Comparison of ENCODE assay signal across 23 cellular contexts in genomic region chr10:131912620-131913019, GRCh38. TPM values are rescaled to one million over a fixed set of nuclear protein-coding genes. Genes with fewer than 3 reads are reported as not detected.
DNase-seq lines count a peak whose midpoint lies in the region; ATAC-seq, FAIRE-seq and TF ChIP-seq lines count a peak whose summit lies in the region.
"Had no signal": no experiment of that assay in that cellular context is flagged by ENCODE, and none has a peak within 500 bp of the region (broad histone marks: within the 10 kb centered on the region; RNA-seq: fewer than 3 reads in every experiment).

No MANE protein-coding gene starts in this region.

- H3K79me2 ChIP-seq in HepG2 (ENCODE audit: insufficient read depth, low read length): peaks cover 93% of the 10 kb centered on the region
- peaks cover 90% of the 10 kb centered on the region for H3K79me2 ChIP-seq in K562 (ENCODE audit: control insufficient read depth, insufficient read depth, low read length)

- BruUV-seq in HepG2 (replicated peaks; lab: Mats Ljungman, UMichigan): no TSS peak
- BruUV-seq in K562 (replicated peaks; lab: Mats Ljungman, UMichigan): no TSS peak

- WGBS in HepG2 (ENCODE audit: low lambda C conversion rate): 96% methylated on average over 3 of the region's 3 CpGs
- 92% methylated on average over 2 of the region's 3 CpGs for WGBS in right lobe of liver (ENCODE audit: insufficient coverage, low coverage, low lambda C conversion rate, missing lambda C conversion rate)
- 91% methylated on average over 3 of the region's 3 CpGs for WGBS in K562 (ENCODE audit: insufficient coverage, low coverage, missing lambda C conversion rate)

- H3K4me1 ChIP-seq in HepG2 (ENCODE audit: insufficient read depth, low read length) (peaks cover 29% of the 10 kb centered on the region), right lobe of liver (peaks cover 0 to 15% (median 2%) of the 10 kb centered on the region in 4 donors), K562 (replicated peaks in 1 of 2; ENCODE audit: control insufficient read depth in 2 of 2, insufficient read depth in 2 of 2, low read length in 2 of 2) (peaks cover 9 to 48% of the 10 kb centered on the region in 2 experiments)
- H3K4me1 ChIP-seq: Caco-2 had no signal

- peaks cover 64% of the 10 kb centered on the region for H3K36me3 Mint-ChIP-seq in activated CD4-positive, alpha-beta T cell treated with anti-CD3 and anti-CD28 coated beads for 36 hours (ENCODE audit: low read depth)
- peaks cover 74% of the 10 kb centered on the region for H3K36me3 Mint-ChIP-seq in stimulated activated effector memory CD8-positive, alpha-beta T cell treated with anti-CD3 and anti-CD28 coated beads, Interleukin-12 subunit alpha, Interleukin-12 subunit beta, amount 100 ng/mL, for 72 hours
- peaks cover 9% of the 10 kb centered on the region for H3K36me3 Mint-ChIP-seq in progenitor cell of endocrine pancreas (ENCODE audit: insufficient read depth)

- H3K36me3 ChIP-seq in HepG2 (replicated peaks in 1 of 2; ENCODE audit: control insufficient read depth in 1 of 2, insufficient read depth in 2 of 2, low read length in 2 of 2) (peaks cover 13 to 24% of the 10 kb centered on the region in 2 experiments), right lobe of liver (peaks cover 0 to 3% (median 0%) of the 10 kb centered on the region in 4 donors), K562 (ENCODE audit: control insufficient read depth, insufficient read depth, low read length) (peaks cover 33% of the 10 kb centered on the region)

- no peak for FAIRE-seq in HepG2 (lab: Jason Lieb, UNC)
- FAIRE-seq in K562 (lab: Jason Lieb, UNC): no peak
- FAIRE-seq: G401.6 had no signal

- no peak overlapping the region for H3K4me2 ChIP-seq in HepG2 (ENCODE audit: low read depth, low read length)
- no peak overlapping the region for H3K4me2 ChIP-seq in K562 (ENCODE audit: insufficient read depth, low read length)

- TF ChIP-seq EP300 in HepG2 (IDR thresholded peaks at IDR 0.05; ENCODE audit: low read depth in 2 of 2, low read length in 2 of 2): no peak
- TF ChIP-seq EP300 in HepG2 (CRISPR knock-in tag; IDR thresholded peaks at IDR 0.05; ENCODE audit: borderline replicate concordance): no peak
- TF ChIP-seq EP300 in K562 (IDR thresholded peaks at IDR 0.05; ENCODE audit: low read length): no peak

- H3K9me3 Mint-ChIP-seq in activated CD4-positive, alpha-beta T cell treated with anti-CD3 and anti-CD28 coated beads for 36 hours (ENCODE audit: low read depth): peaks cover 10% of the 10 kb centered on the region
- peaks cover 2% of the 10 kb centered on the region for H3K9me3 Mint-ChIP-seq in stimulated activated effector memory CD8-positive, alpha-beta T cell treated with anti-CD3 and anti-CD28 coated beads, Interleukin-12 subunit alpha, Interleukin-12 subunit beta, amount 100 ng/mL, for 72 hours
- no peaks in the 10 kb centered on the region for H3K9me3 Mint-ChIP-seq in progenitor cell of endocrine pancreas (ENCODE audit: low read depth)
- H3K9me3 Mint-ChIP-seq: CD4-positive, alpha-beta memory T cell had no signal

- peaks cover 80% of the 10 kb centered on the region for H3K4me1 Mint-ChIP-seq in activated CD4-positive, alpha-beta T cell treated with anti-CD3 and anti-CD28 coated beads for 36 hours
- H3K4me1 Mint-ChIP-seq in stimulated activated effector memory CD8-positive, alpha-beta T cell treated with anti-CD3 and anti-CD28 coated beads, Interleukin-12 subunit alpha, Interleukin-12 subunit beta, amount 100 ng/mL, for 72 hours: peaks cover 66% of the 10 kb centered on the region
- peaks cover 15% of the 10 kb centered on the region for H3K4me1 Mint-ChIP-seq in progenitor cell of endocrine pancreas (ENCODE audit: low read depth)

- no peak overlapping the region for H3K4me3 ChIP-seq in HepG2 (replicated peaks in 1 of 3; ENCODE audit: insufficient read depth in 1 of 3, low read depth in 2 of 3, low read length in 3 of 3)
- H3K4me3 ChIP-seq in right lobe of liver: no peak overlapping the region
- H3K4me3 ChIP-seq in K562: no peak overlapping the region

- CTCF ChIA-PET in activated CD4-positive, alpha-beta T cell treated with anti-CD3 and anti-CD28 coated beads for 36 hours (lab: Charles Lee): interaction anchor here (0.6 to 1.6 kb wide), 2 partner anchors 27 to 1626 kb away, joined by 3 read pairs; no protein-coding TSS in a partner anchor
- CTCF ChIA-PET in HepG2 (lab: Yijun Ruan, JAX; ENCODE audit: low intra/inter-chr PET ratio, low total read pairs) (no interaction called here), K562 (lab: Yijun Ruan, JAX; ENCODE audit: low intra/inter-chr PET ratio) (no interaction called here)

- intact Hi-C loops in activated CD4-positive, alpha-beta T cell treated with anti-CD3 and anti-CD28 coated beads for 36 hours (cut with DNase I, micrococcal nuclease): no loop called here
- intact Hi-C loops in HepG2 (cut with micrococcal nuclease; ENCODE audit: unreplicated experiment): no loop called here
- intact Hi-C loops in right lobe of liver (cut with DNase I): no loop called here
- intact Hi-C loops in K562 (cut with micrococcal nuclease): no loop called here

- H3K9me1 ChIP-seq in K562 (ENCODE audit: control insufficient read depth, insufficient read depth, low read length): peaks cover 2% of the 10 kb centered on the region

- H3K27ac ChIP-seq in HepG2 (ENCODE audit: extremely low read length, insufficient read depth, low read length) (no peak overlapping the region), right lobe of liver (no peak overlapping the region), K562 (ENCODE audit: extremely low read depth, low read depth, low read length) (no peak overlapping the region)
- H3K27ac ChIP-seq: 22Rv1 had no signal

- H4K20me1 ChIP-seq in HepG2 (ENCODE audit: insufficient read depth, low read length) (peaks cover 60% of the 10 kb centered on the region), K562 (replicated peaks; ENCODE audit: control insufficient read depth, insufficient read depth, low read length) (peaks cover 13% of the 10 kb centered on the region; the same call in 1 of the 2 replicates)

- H3K9ac ChIP-seq in HepG2 (ENCODE audit: insufficient read depth, low read depth, low read length) (no peak overlapping the region), K562 (ENCODE audit: insufficient read depth in 1 of 2, low read depth in 2 of 2, low read length in 2 of 2) (no peak overlapping the region)

- no peaks in the 10 kb centered on the region for H3K27me3 Mint-ChIP-seq in activated CD4-positive, alpha-beta T cell treated with anti-CD3 and anti-CD28 coated beads for 36 hours
- no peaks in the 10 kb centered on the region for H3K27me3 Mint-ChIP-seq in progenitor cell of endocrine pancreas
- H3K27me3 Mint-ChIP-seq: CD4-positive, alpha-beta memory T cell; IgD-negative memory B cell had no signal

- H2AFZ ChIP-seq in HepG2 (ENCODE audit: low read length) (no peak overlapping the region), K562 (ENCODE audit: low read depth, low read length) (no peak overlapping the region)

- POLR2A ChIA-PET in activated CD4-positive, alpha-beta T cell treated with anti-CD3 and anti-CD28 coated beads for 36 hours (lab: Charles Lee): no interaction called here
- POLR2A ChIA-PET in HepG2 (lab: Yijun Ruan, JAX): interaction anchor here (1.3 kb wide), 1 partner anchor 68 kb away, joined by 3 read pairs; no protein-coding TSS in a partner anchor
- POLR2A ChIA-PET in K562 (lab: Yijun Ruan, JAX): interaction anchor here (1.1 to 9.0 kb wide), 5 partner anchors 8 to 31 kb away, joined by 3 to 100 read pairs (median 5); partner anchors contain the start of gene PPP2R2D

- H3K27ac Mint-ChIP-seq in activated CD4-positive, alpha-beta T cell treated with anti-CD3 and anti-CD28 coated beads for 36 hours: peak overlapping the region; percentile 39
- peak overlapping the region; percentile 12 for H3K27ac Mint-ChIP-seq in stimulated activated effector memory CD8-positive, alpha-beta T cell treated with anti-CD3 and anti-CD28 coated beads, Interleukin-12 subunit alpha, Interleukin-12 subunit beta, amount 100 ng/mL, for 72 hours
- H3K27ac Mint-ChIP-seq in progenitor cell of endocrine pancreas: no peak overlapping the region

- TF ChIP-seq POLR2A in HepG2 (IDR thresholded peaks at IDR 0.05; ENCODE audit: insufficient read depth in 1 of 2, low read depth in 2 of 2, low read length in 2 of 2) (no peak), right lobe of liver (IDR thresholded peaks at IDR 0.05) (no peak), K562 (conservative IDR thresholded peaks at IDR 0.05) (no peak)

- in situ Hi-C loops in HepG2 (cut with HindIII; ENCODE audit: extremely low pct_ligation_motif_present, low pct_unique_long_range_greater_than_20kb): no loop called here
- in situ Hi-C loops in K562 (cut with MboI): no loop called here

- H3K4me3 Mint-ChIP-seq in activated CD4-positive, alpha-beta T cell treated with anti-CD3 and anti-CD28 coated beads for 36 hours: no peak overlapping the region
- H3K4me3 Mint-ChIP-seq in stimulated activated effector memory CD8-positive, alpha-beta T cell treated with anti-CD3 and anti-CD28 coated beads, Interleukin-12 subunit alpha, Interleukin-12 subunit beta, amount 100 ng/mL, for 72 hours: no peak overlapping the region
- H3K4me3 Mint-ChIP-seq in progenitor cell of endocrine pancreas (ENCODE audit: low read depth): no peak overlapping the region

- TF ChIP-seq RAD21 in HepG2 (CRISPR knock-in tag; IDR thresholded peaks at IDR 0.05): no peak
- no peak for TF ChIP-seq RAD21 in K562 (CRISPR knock-in tag; conservative IDR thresholded peaks at IDR 0.05 in 1 of 2, IDR thresholded peaks at IDR 0.05 in 1 of 2)

- TF ChIP-seq CTCF in HepG2 (CRISPR knock-in tag; IDR thresholded peaks at IDR 0.05) (no peak), right lobe of liver (IDR thresholded peaks at IDR 0.05) (no peak), K562 (IDR thresholded peaks at IDR 0.05 in 2 of 3, conservative IDR thresholded peaks at IDR 0.05 in 1 of 3; ENCODE audit: insufficient read depth in 2 of 3, low read depth in 1 of 3, low read length in 3 of 3) (no peak), progenitor cell of endocrine pancreas (IDR thresholded peaks at IDR 0.05; ENCODE audit: unreplicated experiment) (no peak)

- no peak for ATAC-seq in activated CD4-positive, alpha-beta T cell treated with anti-CD3 and anti-CD28 coated beads for 36 hours
- no peak for ATAC-seq in HepG2
- ATAC-seq in right lobe of liver: no peak
- no peak for ATAC-seq in K562
- ATAC-seq in stimulated activated effector memory CD8-positive, alpha-beta T cell treated with anti-CD3 and anti-CD28 coated beads, Interleukin-12 subunit alpha, Interleukin-12 subunit beta, amount 100 ng/mL, for 72 hours: no peak

- DNase-seq in activated CD4-positive, alpha-beta T cell treated with anti-CD3 and anti-CD28 coated beads for 36 hours: no peak
- no peak for DNase-seq in activated CD4-positive, alpha-beta T cell treated with anti-CD3 and anti-CD28 coated beads for 48 hours
- DNase-seq in HepG2 (ENCODE audit: low spot score): no peak
- no peak for DNase-seq in right lobe of liver
- DNase-seq in K562 (ENCODE audit: extremely low read depth in 1 of 4, low spot score in 3 of 4): no peak
- DNase-seq in stimulated activated effector memory CD8-positive, alpha-beta T cell treated with anti-CD3 and anti-CD28 coated beads, Interleukin-12 subunit alpha, Interleukin-12 subunit beta, amount 100 ng/mL, for 72 hours (ENCODE audit: low spot score in 2 of 2): no peak
- no peak for DNase-seq in cerebellar nuclear complex (lab: John Stamatoyannopoulos, UW)
- DNase-seq in progenitor cell of endocrine pancreas (ENCODE audit: low spot score, unreplicated experiment): no peak
- DNase-seq: ACHN; Caco-2; CD4-positive, alpha-beta memory T cell; GOT3; HCEC 1CT; NCI-H1048; NCI-H1417; NCI-H1694; NCI-H2029 treated with DMSO at 0.1 percent for 48 hours; NCI-H526 treated with DMSO at 0.1 percent for 48 hours; RPMI8226; SHP77 had no signal

- H3K27me3 ChIP-seq in HepG2 (ENCODE audit: control insufficient read depth in 1 of 2, insufficient read depth in 2 of 2, low read length in 2 of 2): no peaks in the 10 kb centered on the region
- H3K27me3 ChIP-seq in right lobe of liver: no peaks in the 10 kb centered on the region
- no peaks in the 10 kb centered on the region for H3K27me3 ChIP-seq in K562 (ENCODE audit: control insufficient read depth in 2 of 2, insufficient read depth in 2 of 2, low read length in 2 of 2)

- H3K9me3 ChIP-seq in HepG2 (ENCODE audit: low read length): no peaks in the 10 kb centered on the region
- no peaks in the 10 kb centered on the region for H3K9me3 ChIP-seq in right lobe of liver
- H3K9me3 ChIP-seq in K562 (replicated peaks; ENCODE audit: control insufficient read depth, insufficient read depth, low read depth, low read length): no peaks in the 10 kb centered on the region
- H3K9me3 ChIP-seq: Caco-2 had no signal

RNA-seq across cellular contexts. Expression of gene PPP2R2D, which starts 11.8 kb away (rescaled TPM):
- 10 to 100 TPM; 30.0 to 39.3 TPM for total RNA-seq in activated CD4-positive, alpha-beta T cell treated with anti-CD3 and anti-CD28 coated beads for 36 hours
- 33.2 and 34.4 TPM in 2 replicates for total RNA-seq in HepG2 (2016; rRNA removed; fragmentation: Illumina TruSeq; extraction: Trizol)
- 47.7 and 48.9 TPM in 2 replicates for total RNA-seq in HepG2 (2016; cell fraction: cytosol; rRNA removed; fragmentation: Illumina TruSeq; extraction: Trizol; ENCODE audit: low read depth)
- 31.4 and 33.7 TPM in 2 replicates for total RNA-seq in HepG2 (2016; cell fraction: insoluble cytoplasmic fraction; rRNA removed; fragmentation: Illumina TruSeq; extraction: Trizol)
- total RNA-seq in HepG2 (2016; cell fraction: membrane; rRNA removed; fragmentation: Illumina TruSeq; extraction: Trizol): 86.0 and 86.6 TPM in 2 replicates
- total RNA-seq in HepG2 (2016; cell fraction: nucleus; rRNA removed; fragmentation: Illumina TruSeq; extraction: Trizol): 29.7 and 31.1 TPM in 2 replicates
- 32.7 TPM in 2 replicates for polyA plus RNA-seq in HepG2 (2011; rRNA removed)
- polyA plus RNA-seq in HepG2 (2011; cell fraction: cytosol; rRNA removed): 31.1 and 33.7 TPM in 2 replicates
- 42.0 and 48.5 TPM in 2 replicates for polyA plus RNA-seq in HepG2 (2011; cell fraction: nucleus; rRNA removed)
- 26.5 and 33.1 TPM in 2 replicates for polyA plus RNA-seq in HepG2 (2012)
- polyA plus RNA-seq in HepG2 (2016; cell fraction: cytosol; fragmentation: Illumina TruSeq; extraction: Trizol; ENCODE audit: low read depth): 64.7 and 70.1 TPM in 2 replicates
- polyA plus RNA-seq in HepG2 (2016; cell fraction: insoluble cytoplasmic fraction; fragmentation: Illumina TruSeq; extraction: Trizol; ENCODE audit: low read depth): 40.4 and 47.0 TPM in 2 replicates
- polyA plus RNA-seq in HepG2 (2016; cell fraction: membrane; fragmentation: Illumina TruSeq; extraction: Trizol; ENCODE audit: low read depth): 94.1 and 94.6 TPM in 2 replicates
- polyA plus RNA-seq in HepG2 (2016; cell fraction: nucleus; fragmentation: Illumina TruSeq; extraction: Trizol; ENCODE audit: insufficient read depth, low read depth): 53.3 and 54.4 TPM in 2 replicates
- 40.2 and 62.1 TPM in 2 replicates for polyA minus RNA-seq in HepG2 (2011; rRNA and poly(A)+ RNA removed; ENCODE audit: low replicate concordance)
- 16.4 and 18.6 TPM in 2 replicates for polyA minus RNA-seq in HepG2 (2011; cell fraction: cytosol; rRNA and poly(A)+ RNA removed)
- 44.7 and 44.8 TPM in 2 replicates for polyA minus RNA-seq in HepG2 (2011; cell fraction: nucleus; rRNA and poly(A)+ RNA removed)
- 10 to 100 TPM; 10.9 to 16.6 (median 14.3) TPM for total RNA-seq in right lobe of liver
- total RNA-seq in K562 (2011; cell fraction: chromatin; rRNA removed; ENCODE audit: low replicate concordance): 76.3 and 99.7 TPM in 2 replicates
- 34.7 and 41.2 TPM in 2 replicates for total RNA-seq in K562 (2011; cell fraction: nucleolus; rRNA removed)
- 42.2 and 48.0 TPM in 2 replicates for total RNA-seq in K562 (2011; cell fraction: nucleoplasm; rRNA removed)
- total RNA-seq in K562 (2014; rRNA removed): 26.8 and 28.0 TPM in 2 replicates
- 22.2 and 23.9 TPM in 2 replicates for total RNA-seq in K562 (2014; rRNA removed; fragmentation: Illumina TruSeq; extraction: Trizol)
- 32.0 and 32.5 TPM in 2 replicates for total RNA-seq in K562 (2015; rRNA removed; fragmentation: Illumina TruSeq; extraction: Trizol)
- 29.9 and 31.3 TPM in 2 replicates for total RNA-seq in K562 (2021)
- polyA plus RNA-seq in K562 (2011; rRNA removed): 31.2 and 37.0 TPM in 2 replicates
- polyA plus RNA-seq in K562 (2011; cell fraction: cytosol; rRNA removed): 30.3 TPM in 2 replicates
- 59.2 and 67.7 TPM in 2 replicates for polyA plus RNA-seq in K562 (2011; cell fraction: nucleus; rRNA removed)
- polyA plus RNA-seq in K562 (2012): 25.0 and 26.8 TPM in 2 replicates
- polyA plus RNA-seq in K562 (2014; fragmentation: Illumina TruSeq; extraction: Trizol): 23.6 and 26.8 TPM in 2 replicates
- polyA plus RNA-seq in K562 (2014; fragmentation: Nextera tagmentation; extraction: Ambion mirVana): 1 to 10 TPM; 1.9 to 5.1 TPM
- 35.1 and 35.6 TPM in 2 replicates for polyA plus RNA-seq in K562 (2014; rRNA removed)
- polyA minus RNA-seq in K562 (2011; rRNA and poly(A)+ RNA removed): 35.7 and 36.8 TPM in 2 replicates
- polyA minus RNA-seq in K562 (2011; cell fraction: cytosol; rRNA and poly(A)+ RNA removed): 19.0 and 19.1 TPM in 2 replicates
- polyA minus RNA-seq in K562 (2011; cell fraction: nucleus; rRNA and poly(A)+ RNA removed): 24.1 and 29.9 TPM in 2 replicates
- total RNA-seq in progenitor cell of endocrine pancreas: 41.1 and 43.6 TPM in 2 replicates
